14 cellular contexts compared by ENCODE assay signal in genomic region chr6:3165631-3166534, GRCh38. TPM values are rescaled to one million over a fixed set of nuclear protein-coding genes. Genes with fewer than 3 reads are reported as not detected.
A peak's percentile ranks its signal among the peaks of the same experiment; 100 is the strongest.
DNase-seq lines count a peak whose midpoint lies in the region; ATAC-seq and TF ChIP-seq lines count a peak whose summit lies in the region.
"Had no signal": no experiment of that assay in that cellular context is flagged by ENCODE, and none has a peak within 500 bp of the region (broad histone marks: within the 10 kb centered on the region; RNA-seq: fewer than 3 reads in every experiment).

No MANE protein-coding gene starts in this region.

- no peaks in the 10 kb centered on the region for H3K27me3 ChIP-seq in BLaER1

- H3K4me3 Mint-ChIP-seq in WTC11 = peak overlapping the region; percentile 3
- H3K4me3 Mint-ChIP-seq: activated naive CD4-positive, alpha-beta T cell treated with anti-CD3 and anti-CD28 coated beads, Interleukin-2, amount 50 U/mL, for 24 hours; nephron had no signal

- POLR2A ChIA-PET in WTC11 (lab: Charles Lee) = interaction anchor here (0.7 to 1.3 kb wide), 5 partner anchors 18 to 64 kb away, joined by 3 to 6 read pairs (median 4); no protein-coding TSS in a partner anchor

- peak; percentile 29 for DNase-seq in HT-29 (ENCODE audit: low spot score)
- no peak for DNase-seq in WTC11 (ENCODE audit: low spot score)
- peak; percentile 97 for DNase-seq in iPS DF 19.7 (ENCODE audit: low read depth, low spot score)
- no peak for DNase-seq in NCI-H1048 (lab: John Stamatoyannopoulos, UW)
- no peak for DNase-seq in NCI-H446 treated with DMSO at 0.1 percent for 48 hours (lab: John Stamatoyannopoulos, UW)
- DNase-seq in NCI-H446 (lab: John Stamatoyannopoulos, UW) = no peak
- DNase-seq: activated CD4-positive, alpha-beta T cell treated with anti-CD3 and anti-CD28 coated beads for 4 hours; CD4-positive, CD25-positive, alpha-beta regulatory T cell; NCI-H1436; stimulated activated CD4-positive, alpha-beta T cell treated with anti-CD3 and anti-CD28 coated beads, Interleukin-15, amount 100 ng/mL, for 24 hours had no signal

- CTCF ChIA-PET in WTC11 (lab: Charles Lee) = interaction anchor here (0.9 to 5.0 kb wide), 9 partner anchors 9 to 85 kb away, joined by 3 to 30 read pairs (median 4); partner anchors contain the start of genes TUBB2A and TUBB2B

- no peaks in the 10 kb centered on the region for H3K36me3 ChIP-seq in BLaER1

- H4K20me1 ChIP-seq in BLaER1 = no peaks in the 10 kb centered on the region

- peaks cover 5% of the 10 kb centered on the region; the same call in 1 of the 2 replicates for H3K9me3 ChIP-seq in BLaER1

- peak overlapping the region; percentile 25 for H3K4me2 ChIP-seq in BLaER1

- H3K9ac ChIP-seq in BLaER1 = no peak overlapping the region

- no peak overlapping the region for H3K4me3 ChIP-seq in BLaER1

- peaks cover 22% of the 10 kb centered on the region for H3K4me1 Mint-ChIP-seq in WTC11

- peak overlapping the region; percentile 93 for H3K27ac Mint-ChIP-seq in WTC11
- H3K27ac Mint-ChIP-seq: activated naive CD4-positive, alpha-beta T cell treated with anti-CD3 and anti-CD28 coated beads, Interleukin-2, amount 50 U/mL, for 24 hours; CD4-positive, CD25-positive, alpha-beta regulatory T cell; nephron had no signal

- H3K27ac ChIP-seq in BLaER1 = no peak overlapping the region

- no peak for TF ChIP-seq CTCF in WTC11 (IDR thresholded peaks at IDR 0.05)

- H3K9me3 Mint-ChIP-seq in WTC11 = no peaks in the 10 kb centered on the region
- H3K9me3 Mint-ChIP-seq: activated naive CD4-positive, alpha-beta T cell treated with anti-CD3 and anti-CD28 coated beads, Interleukin-2, amount 50 U/mL, for 24 hours; CD4-positive, CD25-positive, alpha-beta regulatory T cell; nephron had no signal

- peaks cover 26% of the 10 kb centered on the region for H3K4me1 ChIP-seq in BLaER1

- ATAC-seq in WTC11 = peak; percentile 42
- no peak for ATAC-seq in GM21360 (IDR thresholded peaks at IDR 0.05; ENCODE audit: unreplicated experiment)

- no peaks in the 10 kb centered on the region for H3K27me3 Mint-ChIP-seq in WTC11 (ENCODE audit: low read depth)
- H3K27me3 Mint-ChIP-seq: CD4-positive, CD25-positive, alpha-beta regulatory T cell had no signal

- H3K36me3 Mint-ChIP-seq in WTC11 = no peaks in the 10 kb centered on the region
- H3K36me3 Mint-ChIP-seq: activated naive CD4-positive, alpha-beta T cell treated with anti-CD3 and anti-CD28 coated beads, Interleukin-2, amount 50 U/mL, for 24 hours; CD4-positive, CD25-positive, alpha-beta regulatory T cell had no signal

TF ChIP-seq in WTC11, 78 proteins besides CTCF, POLR2A, EP300 and RAD21:
- TF ChIP-seq NFE2L1 (CRISPR knock-in tag; IDR thresholded peaks at IDR 0.05) = 0 out of 2 replicates have a peak, but pooled peaks have one; percentile 68
- peak; percentile 80 for TF ChIP-seq ETV6 (CRISPR knock-in tag; IDR thresholded peaks at IDR 0.05)
- TF ChIP-seq FOXK1 (CRISPR knock-in tag; IDR thresholded peaks at IDR 0.05) = 0 out of 2 replicates have a peak, but pooled peaks have one; percentile 38
- TF ChIP-seq ZNF671 (CRISPR knock-in tag; IDR thresholded peaks at IDR 0.05) = peak; percentile 17; the same call in 1 of the 2 replicates
- no peak for TF ChIP-seq CBFB (CRISPR knock-in tag; IDR thresholded peaks at IDR 0.05; ENCODE audit: low read depth)
- 0 out of 2 replicates have a peak, but pooled peaks have one; percentile 14 for TF ChIP-seq SP1 (CRISPR knock-in tag; conservative IDR thresholded peaks at IDR 0.05)
- TF ChIP-seq SOX15 (CRISPR knock-in tag; IDR thresholded peaks at IDR 0.05) = no peak
- TF ChIP-seq FOXP4 (CRISPR knock-in tag; IDR thresholded peaks at IDR 0.05) = peak; percentile 55; the same call in 1 of the 2 replicates
- TF ChIP-seq TEAD1 (CRISPR knock-in tag; IDR thresholded peaks at IDR 0.05) = peak; percentile 77; the same call in 1 of the 2 replicates

RNA-seq across cellular contexts. Expression of gene TUBB2A, which starts 8.5 kb away (rescaled TPM):
- 67.5 and 73.0 TPM in 2 replicates for total RNA-seq in HT-29 (2014; rRNA removed; shearing (Covaris generic))
- 357 to 403 TPM (median 394 TPM) in 3 replicates for total RNA-seq in WTC11 (2021)

RNA-seq across cellular contexts. Expression of gene BPHL, which starts 47.4 kb away (rescaled TPM):
- 7.3 and 8.7 TPM in 2 replicates for total RNA-seq in HT-29 (2014; rRNA removed; shearing (Covaris generic))
- 29.7 to 45.5 TPM (median 43.2 TPM) in 3 replicates for total RNA-seq in WTC11 (2021)

Comparison
In these comparisons a context has a peak if more than half of its experiments do, and no peak if none do; other contexts are left out.
1. DNase-seq: peak in HT-29 (single experiment) and iPS DF 19.7 (single experiment); none in WTC11 (single experiment), NCI-H1048 (single experiment), NCI-H446 treated with DMSO at 0.1 percent for 48 hours (single experiment) and NCI-H446 (0 of 2).